9 cellular contexts compared by ENCODE assay signal in the genomic region with DNA sequence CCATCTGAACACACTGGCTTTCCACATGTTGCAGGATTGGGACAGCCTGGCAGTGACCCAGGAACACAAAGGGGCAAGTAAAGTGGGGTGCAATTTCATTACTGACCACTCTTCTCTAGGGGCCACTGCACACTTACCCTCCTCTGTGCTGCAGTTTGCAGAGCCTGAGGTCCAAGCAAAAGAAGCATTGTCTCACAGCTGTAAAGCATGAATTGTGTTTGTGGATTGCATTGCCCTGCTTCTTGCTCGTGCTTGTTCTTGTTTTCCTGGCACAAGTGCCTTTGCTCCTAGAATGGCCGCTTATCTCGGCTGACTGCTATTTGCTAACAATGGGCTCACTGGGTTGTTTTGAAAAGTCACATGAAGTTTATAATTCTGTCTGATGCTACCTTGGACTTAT.
DNase-seq lines count a peak whose midpoint lies in the region; ATAC-seq and TF ChIP-seq lines count a peak whose summit lies in the region.
"Had no signal": no experiment of that assay in that cellular context is flagged by ENCODE, and none has a peak within 500 bp of the region (broad histone marks: within the 10 kb centered on the region; RNA-seq: fewer than 3 reads in every experiment).

No MANE protein-coding gene starts in this region.

- H3K4me1 Mint-ChIP-seq in CD4-positive, alpha-beta memory T cell: peaks cover 0 to 4% (median 0%) of the 10 kb centered on the region in 4 donors

- peaks cover 4% of the 10 kb centered on the region for H3K27me3 ChIP-seq in CD4-positive, alpha-beta memory T cell (ENCODE audit: insufficient read depth, low read length)

- intact Hi-C loops in CD4-positive, alpha-beta memory T cell (cut with micrococcal nuclease): no loop called here

- H3K27ac Mint-ChIP-seq in CD4-positive, alpha-beta memory T cell: no peak overlapping the region

- no peaks in the 10 kb centered on the region for H3K9me3 ChIP-seq in CD4-positive, alpha-beta memory T cell (ENCODE audit: control insufficient read depth in 1 of 2, low read length in 2 of 2)

- H3K4me3 ChIP-seq in coronary artery: peak overlapping the region; percentile 12
- no peak overlapping the region for H3K4me3 ChIP-seq in retinal pigment epithelial cell (ENCODE audit: low read length)
- no peak overlapping the region for H3K4me3 ChIP-seq in CD4-positive, alpha-beta memory T cell (ENCODE audit: low read length in 2 of 2)

- no peaks in the 10 kb centered on the region for H3K36me3 Mint-ChIP-seq in CD4-positive, alpha-beta memory T cell

- H3K27me3 Mint-ChIP-seq in CD4-positive, alpha-beta memory T cell: peaks cover 8 to 11% of the 10 kb centered on the region in 2 donors

- CTCF ChIA-PET in CD4-positive, alpha-beta memory T cell (lab: Charles Lee; ENCODE audit: partially characterized antibody): no interaction called here

- no peak for ATAC-seq in GM19023 (IDR thresholded peaks at IDR 0.05; ENCODE audit: unreplicated experiment)
- no peak for ATAC-seq in HG03521 (IDR thresholded peaks at IDR 0.05; ENCODE audit: unreplicated experiment)

- POLR2A ChIA-PET in CD4-positive, alpha-beta memory T cell (lab: Charles Lee; ENCODE audit: partially characterized antibody): no interaction called here

- peak overlapping the region; percentile 41 to 64 for H3K27ac ChIP-seq in coronary artery
- no peak overlapping the region for H3K27ac ChIP-seq in CD4-positive, alpha-beta memory T cell (ENCODE audit: low read depth, low read length)

- H3K4me1 ChIP-seq in CD4-positive, alpha-beta memory T cell (ENCODE audit: insufficient read depth, low read length): no peaks in the 10 kb centered on the region

- TF ChIP-seq CTCF in coronary artery (IDR thresholded peaks at IDR 0.05): no peak
- TF ChIP-seq CTCF in retinal pigment epithelial cell (conservative IDR thresholded peaks at IDR 0.05; ENCODE audit: low read depth, low read length): peak; percentile 11

- no peaks in the 10 kb centered on the region for H3K36me3 ChIP-seq in CD4-positive, alpha-beta memory T cell (ENCODE audit: insufficient read depth, low read length)

- peaks cover 0 to 9% (median under 1%) of the 10 kb centered on the region in 8 donors for H3K9me3 Mint-ChIP-seq in CD4-positive, alpha-beta memory T cell

- H3K4me3 Mint-ChIP-seq in CD4-positive, alpha-beta memory T cell: no peak overlapping the region

- DNase-seq in LHCN-M2 (ENCODE audit: low read depth) (peak; percentile 21), coronary artery (ENCODE audit: low spot score) (no peak), hypothalamus (lab: John Stamatoyannopoulos, UW) (peak in 35 of 51 donors; percentile 2 to 70 (median 20)), retinal pigment epithelial cell (ENCODE audit: low read depth) (peak; percentile 35), cerebellar nuclear complex (lab: John Stamatoyannopoulos, UW) (no peak)
- DNase-seq in CD4-positive, alpha-beta memory T cell: no peak
- DNase-seq: activated naive CD4-positive, alpha-beta T cell had no signal

Comparison
In these comparisons a context has a peak if more than half of its experiments do, and no peak if none do; other contexts are left out.
1. DNase-seq: peak in LHCN-M2 (single experiment), hypothalamus (35 of 51) and retinal pigment epithelial cell (single experiment); none in coronary artery (single experiment), CD4-positive, alpha-beta memory T cell (0 of 5) and cerebellar nuclear complex (0 of 2).